ENCODE assay signal across 3 cellular contexts in genomic region chr14:34463598-34463961, GRCh38.
TF ChIP-seq lines count a peak whose summit lies in the region.

No MANE protein-coding gene starts in this region.

TF ChIP-seq in SK-N-SH, 30 proteins besides CTCF, POLR2A, EP300 and RAD21 (continued from another document):
- TF ChIP-seq, protein P1, sequence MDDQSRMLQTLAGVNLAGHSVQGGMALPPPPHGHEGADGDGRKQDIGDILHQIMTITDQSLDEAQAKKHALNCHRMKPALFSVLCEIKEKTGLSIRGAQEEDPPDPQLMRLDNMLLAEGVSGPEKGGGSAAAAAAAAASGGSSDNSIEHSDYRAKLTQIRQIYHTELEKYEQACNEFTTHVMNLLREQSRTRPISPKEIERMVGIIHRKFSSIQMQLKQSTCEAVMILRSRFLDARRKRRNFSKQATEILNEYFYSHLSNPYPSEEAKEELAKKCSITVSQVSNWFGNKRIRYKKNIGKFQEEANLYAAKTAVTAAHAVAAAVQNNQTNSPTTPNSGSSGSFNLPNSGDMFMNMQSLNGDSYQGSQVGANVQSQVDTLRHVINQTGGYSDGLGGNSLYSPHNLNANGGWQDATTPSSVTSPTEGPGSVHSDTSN (IDR thresholded peaks at IDR 0.05): no peak
- TF ChIP-seq NRF1 (IDR thresholded peaks at IDR 0.05; ENCODE audit: low read depth, low read length) (no peak), YY1 (IDR thresholded peaks at IDR 0.05; ENCODE audit: low read depth) (no peak), EZH2phosphoT487 (IDR thresholded peaks at IDR 0.05; ENCODE audit: borderline replicate concordance, low read depth) (no peak), GATA2 (CRISPR knock-in tag; IDR thresholded peaks at IDR 0.05) (no peak), IRF3 (IDR thresholded peaks at IDR 0.05; ENCODE audit: low read depth, low read length) (no peak), ELF1 (IDR thresholded peaks at IDR 0.05) (no peak), MEF2A (IDR thresholded peaks at IDR 0.05; ENCODE audit: borderline replicate concordance, low read depth) (no peak), FOSL2 (IDR thresholded peaks at IDR 0.05; ENCODE audit: borderline replicate concordance, low read depth) (no peak), SIN3A (IDR thresholded peaks at IDR 0.05; ENCODE audit: borderline replicate concordance, low read depth, low read length) (no peak)
- TF ChIP-seq, protein P2, sequence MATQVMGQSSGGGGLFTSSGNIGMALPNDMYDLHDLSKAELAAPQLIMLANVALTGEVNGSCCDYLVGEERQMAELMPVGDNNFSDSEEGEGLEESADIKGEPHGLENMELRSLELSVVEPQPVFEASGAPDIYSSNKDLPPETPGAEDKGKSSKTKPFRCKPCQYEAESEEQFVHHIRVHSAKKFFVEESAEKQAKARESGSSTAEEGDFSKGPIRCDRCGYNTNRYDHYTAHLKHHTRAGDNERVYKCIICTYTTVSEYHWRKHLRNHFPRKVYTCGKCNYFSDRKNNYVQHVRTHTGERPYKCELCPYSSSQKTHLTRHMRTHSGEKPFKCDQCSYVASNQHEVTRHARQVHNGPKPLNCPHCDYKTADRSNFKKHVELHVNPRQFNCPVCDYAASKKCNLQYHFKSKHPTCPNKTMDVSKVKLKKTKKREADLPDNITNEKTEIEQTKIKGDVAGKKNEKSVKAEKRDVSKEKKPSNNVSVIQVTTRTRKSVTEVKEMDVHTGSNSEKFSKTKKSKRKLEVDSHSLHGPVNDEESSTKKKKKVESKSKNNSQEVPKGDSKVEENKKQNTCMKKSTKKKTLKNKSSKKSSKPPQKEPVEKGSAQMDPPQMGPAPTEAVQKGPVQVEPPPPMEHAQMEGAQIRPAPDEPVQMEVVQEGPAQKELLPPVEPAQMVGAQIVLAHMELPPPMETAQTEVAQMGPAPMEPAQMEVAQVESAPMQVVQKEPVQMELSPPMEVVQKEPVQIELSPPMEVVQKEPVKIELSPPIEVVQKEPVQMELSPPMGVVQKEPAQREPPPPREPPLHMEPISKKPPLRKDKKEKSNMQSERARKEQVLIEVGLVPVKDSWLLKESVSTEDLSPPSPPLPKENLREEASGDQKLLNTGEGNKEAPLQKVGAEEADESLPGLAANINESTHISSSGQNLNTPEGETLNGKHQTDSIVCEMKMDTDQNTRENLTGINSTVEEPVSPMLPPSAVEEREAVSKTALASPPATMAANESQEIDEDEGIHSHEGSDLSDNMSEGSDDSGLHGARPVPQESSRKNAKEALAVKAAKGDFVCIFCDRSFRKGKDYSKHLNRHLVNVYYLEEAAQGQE (IDR thresholded peaks at IDR 0.05; ENCODE audit: low read depth, low read length): no peak
TF ChIP-seq in SK-N-SH: peak in this region for 0.

TF ChIP-seq in SK-N-SH treated with all-trans-retinoic acid at 6 μM for 48 hours, 23 proteins besides CTCF, POLR2A, EP300 and RAD21 (continued from another document):
- TF ChIP-seq, protein P3, sequence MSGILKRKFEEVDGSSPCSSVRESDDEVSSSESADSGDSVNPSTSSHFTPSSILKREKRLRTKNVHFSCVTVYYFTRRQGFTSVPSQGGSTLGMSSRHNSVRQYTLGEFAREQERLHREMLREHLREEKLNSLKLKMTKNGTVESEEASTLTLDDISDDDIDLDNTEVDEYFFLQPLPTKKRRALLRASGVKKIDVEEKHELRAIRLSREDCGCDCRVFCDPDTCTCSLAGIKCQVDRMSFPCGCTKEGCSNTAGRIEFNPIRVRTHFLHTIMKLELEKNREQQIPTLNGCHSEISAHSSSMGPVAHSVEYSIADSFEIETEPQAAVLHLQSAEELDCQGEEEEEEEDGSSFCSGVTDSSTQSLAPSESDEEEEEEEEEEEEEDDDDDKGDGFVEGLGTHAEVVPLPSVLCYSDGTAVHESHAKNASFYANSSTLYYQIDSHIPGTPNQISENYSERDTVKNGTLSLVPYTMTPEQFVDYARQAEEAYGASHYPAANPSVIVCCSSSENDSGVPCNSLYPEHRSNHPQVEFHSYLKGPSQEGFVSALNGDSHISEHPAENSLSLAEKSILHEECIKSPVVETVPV (CRISPR knock-in tag; IDR thresholded peaks at IDR 0.05): no peak
- TF ChIP-seq RARB (CRISPR knock-in tag; IDR thresholded peaks at IDR 0.05) (no peak), OSR1 (CRISPR knock-in tag; IDR thresholded peaks at IDR 0.05) (no peak), ZNF565 (CRISPR knock-in tag; conservative IDR thresholded peaks at IDR 0.05; ENCODE audit: low read depth) (no peak), PATZ1 (CRISPR knock-in tag; IDR thresholded peaks at IDR 0.05; ENCODE audit: borderline replicate concordance) (no peak), CSDC2 (CRISPR knock-in tag; IDR thresholded peaks at IDR 0.05) (no peak), TCF4 (CRISPR knock-in tag; IDR thresholded peaks at IDR 0.05; ENCODE audit: borderline replicate concordance) (no peak), ZFP3 (CRISPR knock-in tag; IDR thresholded peaks at IDR 0.05) (no peak), GLIS3 (CRISPR knock-in tag; IDR thresholded peaks at IDR 0.05) (no peak), ZNF70 (CRISPR knock-in tag; IDR thresholded peaks at IDR 0.05) (no peak), BACH2 (CRISPR knock-in tag; IDR thresholded peaks at IDR 0.05; ENCODE audit: borderline replicate concordance) (no peak), ARNTL (CRISPR knock-in tag; IDR thresholded peaks at IDR 0.05; ENCODE audit: borderline replicate concordance, low read depth) (no peak), TOX (CRISPR knock-in tag; IDR thresholded peaks at IDR 0.05; ENCODE audit: borderline replicate concordance) (no peak)
- TF ChIP-seq, protein P4, sequence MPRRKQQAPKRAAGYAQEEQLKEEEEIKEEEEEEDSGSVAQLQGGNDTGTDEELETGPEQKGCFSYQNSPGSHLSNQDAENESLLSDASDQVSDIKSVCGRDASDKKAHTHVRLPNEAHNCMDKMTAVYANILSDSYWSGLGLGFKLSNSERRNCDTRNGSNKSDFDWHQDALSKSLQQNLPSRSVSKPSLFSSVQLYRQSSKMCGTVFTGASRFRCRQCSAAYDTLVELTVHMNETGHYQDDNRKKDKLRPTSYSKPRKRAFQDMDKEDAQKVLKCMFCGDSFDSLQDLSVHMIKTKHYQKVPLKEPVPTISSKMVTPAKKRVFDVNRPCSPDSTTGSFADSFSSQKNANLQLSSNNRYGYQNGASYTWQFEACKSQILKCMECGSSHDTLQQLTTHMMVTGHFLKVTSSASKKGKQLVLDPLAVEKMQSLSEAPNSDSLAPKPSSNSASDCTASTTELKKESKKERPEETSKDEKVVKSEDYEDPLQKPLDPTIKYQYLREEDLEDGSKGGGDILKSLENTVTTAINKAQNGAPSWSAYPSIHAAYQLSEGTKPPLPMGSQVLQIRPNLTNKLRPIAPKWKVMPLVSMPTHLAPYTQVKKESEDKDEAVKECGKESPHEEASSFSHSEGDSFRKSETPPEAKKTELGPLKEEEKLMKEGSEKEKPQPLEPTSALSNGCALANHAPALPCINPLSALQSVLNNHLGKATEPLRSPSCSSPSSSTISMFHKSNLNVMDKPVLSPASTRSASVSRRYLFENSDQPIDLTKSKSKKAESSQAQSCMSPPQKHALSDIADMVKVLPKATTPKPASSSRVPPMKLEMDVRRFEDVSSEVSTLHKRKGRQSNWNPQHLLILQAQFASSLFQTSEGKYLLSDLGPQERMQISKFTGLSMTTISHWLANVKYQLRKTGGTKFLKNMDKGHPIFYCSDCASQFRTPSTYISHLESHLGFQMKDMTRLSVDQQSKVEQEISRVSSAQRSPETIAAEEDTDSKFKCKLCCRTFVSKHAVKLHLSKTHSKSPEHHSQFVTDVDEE (CRISPR knock-in tag; IDR thresholded peaks at IDR 0.05): no peak

TF ChIP-seq in WTC11, 78 proteins besides CTCF, POLR2A, EP300 and RAD21 (continued from another document):
- TF ChIP-seq SMAD3 (CRISPR knock-in tag; IDR thresholded peaks at IDR 0.05; ENCODE audit: borderline replicate concordance) (no peak), GTF2I (CRISPR knock-in tag; conservative IDR thresholded peaks at IDR 0.05) (no peak), NFYB (CRISPR knock-in tag; conservative IDR thresholded peaks at IDR 0.05; ENCODE audit: low read depth) (no peak), ZNF138 (CRISPR knock-in tag; conservative IDR thresholded peaks at IDR 0.05) (no peak), CREM (CRISPR knock-in tag; IDR thresholded peaks at IDR 0.05) (no peak), ELF4 (CRISPR knock-in tag; IDR thresholded peaks at IDR 0.05; ENCODE audit: low read depth) (no peak), ZNF512 (CRISPR knock-in tag; IDR thresholded peaks at IDR 0.05; ENCODE audit: borderline replicate concordance) (no peak), PREB (CRISPR knock-in tag; IDR thresholded peaks at IDR 0.05; ENCODE audit: borderline replicate concordance) (no peak), ATF1 (CRISPR knock-in tag; IDR thresholded peaks at IDR 0.05) (no peak)
- TF ChIP-seq, protein P5, sequence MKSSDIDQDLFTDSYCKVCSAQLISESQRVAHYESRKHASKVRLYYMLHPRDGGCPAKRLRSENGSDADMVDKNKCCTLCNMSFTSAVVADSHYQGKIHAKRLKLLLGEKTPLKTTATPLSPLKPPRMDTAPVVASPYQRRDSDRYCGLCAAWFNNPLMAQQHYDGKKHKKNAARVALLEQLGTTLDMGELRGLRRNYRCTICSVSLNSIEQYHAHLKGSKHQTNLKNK (CRISPR knock-in tag; IDR thresholded peaks at IDR 0.05): no peak
- TF ChIP-seq, protein P6, sequence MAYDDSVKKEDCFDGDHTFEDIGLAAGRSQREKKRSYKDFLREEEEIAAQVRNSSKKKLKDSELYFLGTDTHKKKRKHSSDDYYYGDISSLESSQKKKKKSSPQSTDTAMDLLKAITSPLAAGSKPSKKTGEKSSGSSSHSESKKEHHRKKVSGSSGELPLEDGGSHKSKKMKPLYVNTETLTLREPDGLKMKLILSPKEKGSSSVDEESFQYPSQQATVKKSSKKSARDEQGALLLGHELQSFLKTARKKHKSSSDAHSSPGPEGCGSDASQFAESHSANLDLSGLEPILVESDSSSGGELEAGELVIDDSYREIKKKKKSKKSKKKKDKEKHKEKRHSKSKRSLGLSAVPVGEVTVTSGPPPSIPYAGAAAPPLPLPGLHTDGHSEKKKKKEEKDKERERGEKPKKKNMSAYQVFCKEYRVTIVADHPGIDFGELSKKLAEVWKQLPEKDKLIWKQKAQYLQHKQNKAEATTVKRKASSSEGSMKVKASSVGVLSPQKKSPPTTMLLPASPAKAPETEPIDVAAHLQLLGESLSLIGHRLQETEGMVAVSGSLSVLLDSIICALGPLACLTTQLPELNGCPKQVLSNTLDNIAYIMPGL (CRISPR knock-in tag; IDR thresholded peaks at IDR 0.05): no peak
- TF ChIP-seq, protein P7, sequence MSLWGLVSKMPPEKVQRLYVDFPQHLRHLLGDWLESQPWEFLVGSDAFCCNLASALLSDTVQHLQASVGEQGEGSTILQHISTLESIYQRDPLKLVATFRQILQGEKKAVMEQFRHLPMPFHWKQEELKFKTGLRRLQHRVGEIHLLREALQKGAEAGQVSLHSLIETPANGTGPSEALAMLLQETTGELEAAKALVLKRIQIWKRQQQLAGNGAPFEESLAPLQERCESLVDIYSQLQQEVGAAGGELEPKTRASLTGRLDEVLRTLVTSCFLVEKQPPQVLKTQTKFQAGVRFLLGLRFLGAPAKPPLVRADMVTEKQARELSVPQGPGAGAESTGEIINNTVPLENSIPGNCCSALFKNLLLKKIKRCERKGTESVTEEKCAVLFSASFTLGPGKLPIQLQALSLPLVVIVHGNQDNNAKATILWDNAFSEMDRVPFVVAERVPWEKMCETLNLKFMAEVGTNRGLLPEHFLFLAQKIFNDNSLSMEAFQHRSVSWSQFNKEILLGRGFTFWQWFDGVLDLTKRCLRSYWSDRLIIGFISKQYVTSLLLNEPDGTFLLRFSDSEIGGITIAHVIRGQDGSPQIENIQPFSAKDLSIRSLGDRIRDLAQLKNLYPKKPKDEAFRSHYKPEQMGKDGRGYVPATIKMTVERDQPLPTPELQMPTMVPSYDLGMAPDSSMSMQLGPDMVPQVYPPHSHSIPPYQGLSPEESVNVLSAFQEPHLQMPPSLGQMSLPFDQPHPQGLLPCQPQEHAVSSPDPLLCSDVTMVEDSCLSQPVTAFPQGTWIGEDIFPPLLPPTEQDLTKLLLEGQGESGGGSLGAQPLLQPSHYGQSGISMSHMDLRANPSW (CRISPR knock-in tag; conservative IDR thresholded peaks at IDR 0.05; ENCODE audit: low read depth): no peak
